Comparison of ENCODE assay signal across 10 cellular contexts in the genomic region with DNA sequence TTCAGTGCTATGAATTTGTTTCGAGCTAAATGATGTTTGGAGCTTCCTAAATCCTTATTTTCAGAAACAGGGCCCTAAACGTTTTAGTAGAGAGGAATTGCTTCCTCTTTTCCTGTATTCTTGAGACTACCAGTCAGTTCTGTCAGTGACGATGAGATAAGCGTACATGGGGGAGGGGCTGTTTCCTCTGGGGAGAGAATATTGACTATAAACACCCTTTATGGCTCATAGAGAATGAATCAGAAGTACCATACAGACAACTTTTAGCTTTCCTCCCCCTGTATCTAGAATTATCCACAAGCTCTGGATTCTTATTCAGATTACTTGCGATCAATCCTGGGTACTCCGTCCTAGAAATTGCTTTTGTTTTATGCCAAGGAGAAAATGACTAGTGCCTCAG. TPM values are rescaled to one million over a fixed set of nuclear protein-coding genes. Genes with fewer than 3 reads are reported as not detected.
DNase-seq lines count a peak whose midpoint lies in the region; ATAC-seq and TF ChIP-seq lines count a peak whose summit lies in the region.
"Had no signal": no experiment of that assay in that cellular context is flagged by ENCODE, and none has a peak within 500 bp of the region (broad histone marks: within the 10 kb centered on the region; RNA-seq: fewer than 3 reads in every experiment).

No MANE protein-coding gene starts in this region.

- TF ChIP-seq CTCF in left ventricle myocardium inferior (IDR thresholded peaks at IDR 0.05; ENCODE audit: borderline replicate concordance) (no peak), fibroblast of pulmonary artery (IDR thresholded peaks at IDR 0.05; ENCODE audit: low read length, missing control alignments) (no peak), GM10248 (IDR thresholded peaks at IDR 0.05; ENCODE audit: control extremely low read depth, extremely low read depth, low read depth, missing control alignments) (no peak), body of pancreas (IDR thresholded peaks at IDR 0.05) (no peak)

- intact Hi-C loops in left ventricle myocardium inferior (cut with micrococcal nuclease) (no loop called here), right cardiac atrium (cut with DNase I) (no loop called here), body of pancreas (cut with DNase I) (no loop called here)

- ATAC-seq in right cardiac atrium, result no peak
- ATAC-seq in GM19455 (IDR thresholded peaks at IDR 0.05; ENCODE audit: unreplicated experiment), result no peak
- ATAC-seq in body of pancreas, result no peak
- ATAC-seq: mucosa of descending colon had no signal

- H3K27ac ChIP-seq in left ventricle myocardium inferior (replicated peaks), result peak overlapping the region; percentile 25
- H3K27ac ChIP-seq in right cardiac atrium (ENCODE audit: low read length), result no peak overlapping the region
- peak overlapping the region; percentile 75 for H3K27ac ChIP-seq in subcutaneous abdominal adipose tissue (ENCODE audit: low read depth, low read length)
- no peak overlapping the region for H3K27ac ChIP-seq in body of pancreas

- no peaks in the 10 kb centered on the region for H3K9me3 ChIP-seq in left ventricle myocardium inferior (replicated peaks)
- no peaks in the 10 kb centered on the region for H3K9me3 ChIP-seq in right cardiac atrium (ENCODE audit: control insufficient read depth, low read length)
- H3K9me3 ChIP-seq in subcutaneous abdominal adipose tissue (ENCODE audit: control insufficient read depth in 5 of 5, low read length in 5 of 5), result no peaks in the 10 kb centered on the region
- no peaks in the 10 kb centered on the region for H3K9me3 ChIP-seq in body of pancreas
- H3K9me3 ChIP-seq: mucosa of descending colon had no signal

- no peaks in the 10 kb centered on the region for H3K27me3 ChIP-seq in left ventricle myocardium inferior (ENCODE audit: low read depth)
- no peaks in the 10 kb centered on the region for H3K27me3 ChIP-seq in right cardiac atrium (ENCODE audit: control insufficient read depth, insufficient read depth)
- no peaks in the 10 kb centered on the region for H3K27me3 ChIP-seq in subcutaneous abdominal adipose tissue (ENCODE audit: control insufficient read depth in 5 of 5, insufficient read depth in 4 of 5, low read length in 5 of 5)
- no peaks in the 10 kb centered on the region for H3K27me3 ChIP-seq in body of pancreas

- CTCF ChIA-PET in GM10248 (lab: Yijun Ruan, JAX), result interaction anchor here (0.9 to 1.6 kb wide), 3 partner anchors 10 to 35 kb away, joined by 3 to 6 read pairs (median 4); no protein-coding TSS in a partner anchor

- H3K36me3 ChIP-seq in left ventricle myocardium inferior (peaks cover 22% of the 10 kb centered on the region), subcutaneous abdominal adipose tissue (ENCODE audit: control insufficient read depth in 5 of 5, insufficient read depth in 5 of 5, low read length in 5 of 5) (peaks cover 0 to 18% (median 2%) of the 10 kb centered on the region in 5 donors), body of pancreas (replicated peaks in 1 of 2; ENCODE audit: insufficient read depth in 1 of 2, low read depth in 2 of 2) (no peaks in the 10 kb centered on the region)

- H3K4me1 ChIP-seq in left ventricle myocardium inferior, result peaks cover 66% of the 10 kb centered on the region
- H3K4me1 ChIP-seq in right cardiac atrium (ENCODE audit: control insufficient read depth, insufficient read depth, low read length), result no peaks in the 10 kb centered on the region
- peaks cover 12 to 43% (median 31%) of the 10 kb centered on the region in 5 donors for H3K4me1 ChIP-seq in subcutaneous abdominal adipose tissue (ENCODE audit: control insufficient read depth in 5 of 5, insufficient read depth in 5 of 5, low read length in 5 of 5)
- H3K4me1 ChIP-seq in body of pancreas, result peaks cover 9% of the 10 kb centered on the region

- H3K9ac ChIP-seq in subcutaneous abdominal adipose tissue (ENCODE audit: low read length in 5 of 5), result no peak overlapping the region

- H3K4me3 ChIP-seq in left ventricle myocardium inferior (no peak overlapping the region), right cardiac atrium (ENCODE audit: low read length) (no peak overlapping the region), fibroblast of pulmonary artery (replicated peaks; ENCODE audit: low read depth, low read length) (no peak overlapping the region), subcutaneous abdominal adipose tissue (ENCODE audit: low read depth in 1 of 5, low read length in 5 of 5) (no peak overlapping the region), body of pancreas (no peak overlapping the region)
- H3K4me3 ChIP-seq: mucosa of descending colon had no signal

- 50% methylated on average over 6 of the region's 6 CpGs for WGBS in right cardiac atrium
- WGBS in body of pancreas, 2 donors, result 51 to 70% methylated on average over 6 of the region's 6 CpGs

- no peak for TF ChIP-seq POLR2A in body of pancreas (IDR thresholded peaks at IDR 0.05)

- POLR2A ChIA-PET in GM10248 (lab: Yijun Ruan, JAX), result interaction anchor here (0.6 to 0.7 kb wide), 2 partner anchors 164 to 602 kb away, joined by 3 to 6 read pairs; no protein-coding TSS in a partner anchor

- DNase-seq in left ventricle myocardium inferior (no peak), right cardiac atrium (no peak), fibroblast of pulmonary artery (ENCODE audit: low read depth) (peak; percentile 39), GM10248 (ENCODE audit: extremely low spot score) (no peak), body of pancreas (no peak)
- DNase-seq in activated CD4-positive, alpha-beta T cell treated with anti-CD3 and anti-CD28 coated beads, Interleukin-2, amount 50 U/mL, for 48 hours, result peak; percentile 37 to 57
- DNase-seq: NCI-H2107 had no signal

RNA-seq across cellular contexts. Expression of gene TBK1, which starts 5.1 kb away (rescaled TPM):
- total RNA-seq in left ventricle myocardium inferior (11.5 TPM), right cardiac atrium (10 to 100 TPM; 13.2 to 14.7 (median 14.0) TPM), body of pancreas (10 to 100 TPM; 11.2 to 14.8 TPM)
- polyA plus RNA-seq in right cardiac atrium, result 10.5 TPM

RNA-seq across cellular contexts. Expression of gene XPOT, which starts 52.8 kb away (rescaled TPM):
- 27.8 TPM for total RNA-seq in left ventricle myocardium inferior
- 10 to 100 TPM; 25.1 to 33.3 (median 29.5) TPM for total RNA-seq in right cardiac atrium
- 8.9 TPM for polyA plus RNA-seq in right cardiac atrium
- total RNA-seq in body of pancreas, result 10 to 100 TPM; 27.7 to 45.7 TPM

Comparison
In these comparisons a context has a peak if more than half of its experiments do, and no peak if none do; other contexts are left out.
1. H3K27ac ChIP-seq: peak in left ventricle myocardium inferior (single experiment) and subcutaneous abdominal adipose tissue (single experiment); none in right cardiac atrium (single experiment) and body of pancreas (0 of 4).
2. DNase-seq: peak in activated CD4-positive, alpha-beta T cell treated with anti-CD3 and anti-CD28 coated beads, Interleukin-2, amount 50 U/mL, for 48 hours (2 of 2) and fibroblast of pulmonary artery (single experiment); none in left ventricle myocardium inferior (single experiment), right cardiac atrium (0 of 3), GM10248 (single experiment) and body of pancreas (0 of 4).